ENCODE assay signal across 18 cellular contexts in genomic region chr18:12310762-12311161, GRCh38. TPM values are rescaled to one million over a fixed set of nuclear protein-coding genes. Genes with fewer than 3 reads are reported as not detected.
DNase-seq lines count a peak whose midpoint lies in the region; ATAC-seq and TF ChIP-seq lines count a peak whose summit lies in the region.
"Had no signal": no experiment of that assay in that cellular context is flagged by ENCODE, and none has a peak within 500 bp of the region (broad histone marks: within the 10 kb centered on the region; RNA-seq: fewer than 3 reads in every experiment).

No MANE protein-coding gene starts in this region.

- H3K36me3 Mint-ChIP-seq in type B pancreatic cell (peaks cover 36% of the 10 kb centered on the region), T-cell (peaks cover 6% of the 10 kb centered on the region)
- peaks cover 5% of the 10 kb centered on the region for H3K36me3 Mint-ChIP-seq in activated CD4-positive, alpha-beta T cell treated with anti-CD3 and anti-CD28 coated beads for 36 hours (ENCODE audit: low read depth)

- H3K27ac Mint-ChIP-seq in type B pancreatic cell (no peak overlapping the region), T-cell (no peak overlapping the region)
- no peak overlapping the region for H3K27ac Mint-ChIP-seq in activated CD4-positive, alpha-beta T cell treated with anti-CD3 and anti-CD28 coated beads for 36 hours

- peaks cover 32% of the 10 kb centered on the region for H3K4me1 Mint-ChIP-seq in type B pancreatic cell (ENCODE audit: unreplicated experiment)
- peaks cover 10% of the 10 kb centered on the region for H3K4me1 Mint-ChIP-seq in activated CD4-positive, alpha-beta T cell treated with anti-CD3 and anti-CD28 coated beads for 36 hours
- peaks cover 12 to 16% (median 15%) of the 10 kb centered on the region in 3 donors for H3K4me1 Mint-ChIP-seq in T-cell

- H3K27me3 ChIP-seq in right cardiac atrium (ENCODE audit: control insufficient read depth, insufficient read depth), result no peaks in the 10 kb centered on the region
- H3K27me3 ChIP-seq in muscle layer of duodenum (ENCODE audit: low read depth, low read length), result no peaks in the 10 kb centered on the region
- H3K27me3 ChIP-seq: body of pancreas, heart left ventricle had no signal

- ATAC-seq in right cardiac atrium (no peak), Right ventricle myocardium inferior (no peak), T-cell (replicated peaks in 1 of 4) (no peak)
- ATAC-seq in activated CD4-positive, alpha-beta T cell treated with anti-CD3 and anti-CD28 coated beads for 36 hours, result no peak
- ATAC-seq: body of pancreas; heart left ventricle; stimulated activated naive CD8-positive, alpha-beta T cell treated with anti-CD3 and anti-CD28 coated beads, Interleukin-15, Interleukin-2, amounts not matched to agents 100 U/mL and 50 U/mL, for 24 hours had no signal

- intact Hi-C loops in right cardiac atrium (cut with DNase I), result loop anchor here in 1 of 4 donors (10.0 kb wide), 1 partner anchor 64 kb away; the partner anchor contains the start of gene AFG3L2
- intact Hi-C loops in Right ventricle myocardium inferior (cut with DNase I), result no loop called here
- intact Hi-C loops in activated CD4-positive, alpha-beta T cell treated with anti-CD3 and anti-CD28 coated beads for 36 hours (cut with DNase I, micrococcal nuclease), result no loop called here

- CTCF ChIA-PET in activated CD4-positive, alpha-beta T cell treated with anti-CD3 and anti-CD28 coated beads for 36 hours (lab: Charles Lee), result interaction anchor here (1.1 to 1.9 kb wide), 3 partner anchors 10 to 296 kb away, joined by 3 to 5 read pairs (median 3); no protein-coding TSS in a partner anchor
- CTCF ChIA-PET in T-cell (lab: Charles Lee), result interaction anchor here in 1 of 2 donors (0.6 kb wide), 1 partner anchor 1660 kb away, joined by 4 read pairs; no protein-coding TSS in a partner anchor

- H3K27ac ChIP-seq in right cardiac atrium (ENCODE audit: low read length) (peak overlapping the region; percentile 3), coronary artery (peak overlapping the region in 1 of 2 donors; percentile 13), muscle layer of duodenum (ENCODE audit: low read length) (no peak overlapping the region)
- H3K27ac ChIP-seq: SK-N-MC, WERI-Rb-1 had no signal

- POLR2A ChIA-PET in activated CD4-positive, alpha-beta T cell treated with anti-CD3 and anti-CD28 coated beads for 36 hours (lab: Charles Lee), result no interaction called here
- POLR2A ChIA-PET in T-cell (lab: Charles Lee), result interaction anchor here in 1 of 2 donors (0.6 kb wide), 1 partner anchor 640 kb away, joined by 4 read pairs; no protein-coding TSS in a partner anchor

- WGBS in right cardiac atrium, result 96% methylated on average over 6 of the region's 6 CpGs

- H3K4me3 Mint-ChIP-seq in type B pancreatic cell (peak overlapping the region; percentile 60), T-cell (no peak overlapping the region)
- H3K4me3 Mint-ChIP-seq in activated CD4-positive, alpha-beta T cell treated with anti-CD3 and anti-CD28 coated beads for 36 hours, result no peak overlapping the region

- TF ChIP-seq CTCF in coronary artery (IDR thresholded peaks at IDR 0.05) (no peak), type B pancreatic cell (conservative IDR thresholded peaks at IDR 0.05) (no peak)

- H3K9me3 Mint-ChIP-seq in type B pancreatic cell (peaks cover 6% of the 10 kb centered on the region), T-cell (peaks cover 0 to 12% (median 6%) of the 10 kb centered on the region in 3 donors)
- H3K9me3 Mint-ChIP-seq in activated CD4-positive, alpha-beta T cell treated with anti-CD3 and anti-CD28 coated beads for 36 hours (ENCODE audit: low read depth), result peaks cover 5% of the 10 kb centered on the region

- H3K9me3 ChIP-seq in right cardiac atrium (ENCODE audit: control insufficient read depth, low read length), result no peaks in the 10 kb centered on the region
- peaks cover 0 to 3% of the 10 kb centered on the region in 2 donors for H3K9me3 ChIP-seq in muscle layer of duodenum (ENCODE audit: control insufficient read depth in 1 of 2, low read length in 2 of 2)
- H3K9me3 ChIP-seq: body of pancreas had no signal

- H3K4me3 ChIP-seq in right cardiac atrium (ENCODE audit: low read length), result no peak overlapping the region
- peak overlapping the region; percentile 95 for H3K4me3 ChIP-seq in coronary artery
- peak overlapping the region; percentile 16 to 72 for H3K4me3 ChIP-seq in muscle layer of duodenum (ENCODE audit: low read depth in 1 of 2, low read length in 2 of 2)
- H3K4me3 ChIP-seq: body of pancreas had no signal

- H3K27me3 Mint-ChIP-seq in type B pancreatic cell (peaks cover 25% of the 10 kb centered on the region), T-cell (peaks cover 29 to 37% of the 10 kb centered on the region in 2 donors)
- peaks cover 28% of the 10 kb centered on the region for H3K27me3 Mint-ChIP-seq in activated CD4-positive, alpha-beta T cell treated with anti-CD3 and anti-CD28 coated beads for 36 hours

- DNase-seq in right cardiac atrium (no peak), Right ventricle myocardium inferior (ENCODE audit: missing footprints) (no peak), coronary artery (ENCODE audit: low spot score) (no peak), type B pancreatic cell (ENCODE audit: extremely low spot score, unreplicated experiment) (no peak), T-cell (no peak)
- DNase-seq in activated CD4-positive, alpha-beta T cell treated with anti-CD3 and anti-CD28 coated beads for 36 hours, result no peak
- no peak for DNase-seq in activated T-cell treated with anti-CD3 and anti-CD28 coated beads, Interleukin-2, amount 50 U/mL, for 48 hours
- DNase-seq: body of pancreas; DMS53; heart left ventricle; KBM-7; NCI-H1417; NCI-H446; stimulated activated naive CD8-positive, alpha-beta T cell treated with anti-CD3 and anti-CD28 coated beads, Interleukin-15, Interleukin-2, amounts not matched to agents 100 U/mL and 50 U/mL, for 24 hours; WERI-Rb-1 had no signal

- peaks cover 16 to 22% of the 10 kb centered on the region in 2 donors for H3K36me3 ChIP-seq in muscle layer of duodenum (ENCODE audit: control insufficient read depth in 1 of 2, insufficient read depth in 2 of 2, low read length in 2 of 2)

- peaks cover 4% of the 10 kb centered on the region for H3K4me1 ChIP-seq in right cardiac atrium (ENCODE audit: control insufficient read depth, insufficient read depth, low read length)
- peaks cover 0 to 55% of the 10 kb centered on the region in 2 donors for H3K4me1 ChIP-seq in muscle layer of duodenum (ENCODE audit: control insufficient read depth in 1 of 2, insufficient read depth in 2 of 2, low read length in 2 of 2)

RNA-seq across cellular contexts. Expression of gene TUBB6, which starts 2.7 kb away (rescaled TPM):
- 100 to 1,000 TPM in 2 of 4 donors, 10 to 100 TPM in 2; 69.0 to 189 (median 117) TPM for total RNA-seq in right cardiac atrium
- polyA plus RNA-seq in right cardiac atrium, result 143 TPM
- total RNA-seq in Right ventricle myocardium inferior, result 132 TPM
- total RNA-seq in type B pancreatic cell (ENCODE audit: low replicate concordance), result 56.5 and 83.8 TPM in 2 replicates
- total RNA-seq in activated CD4-positive, alpha-beta T cell treated with anti-CD3 and anti-CD28 coated beads for 36 hours, result 1 to 10 TPM; 5.4 to 7.2 TPM
- 1 to 10 TPM in 2 of 5 donors, under 1 TPM in 3; 0.40 to 4.9 (median 0.96) TPM for total RNA-seq in T-cell

RNA-seq across cellular contexts. Expression of gene CIDEA, which starts 56.6 kb away (rescaled TPM):
- total RNA-seq in right cardiac atrium (1 to 10 TPM in 1 of 4 donors, under 1 TPM in 3; 0.26 to 5.8 (median 0.68) TPM), Right ventricle myocardium inferior (1.7 TPM), type B pancreatic cell (ENCODE audit: low replicate concordance) (not detected in 2 replicates), T-cell (not detected)
- polyA plus RNA-seq in right cardiac atrium, result 6.0 TPM
- not detected for total RNA-seq in activated CD4-positive, alpha-beta T cell treated with anti-CD3 and anti-CD28 coated beads for 36 hours
- polyA plus RNA-seq: neural cell had no signal
